In the genomic region with DNA sequence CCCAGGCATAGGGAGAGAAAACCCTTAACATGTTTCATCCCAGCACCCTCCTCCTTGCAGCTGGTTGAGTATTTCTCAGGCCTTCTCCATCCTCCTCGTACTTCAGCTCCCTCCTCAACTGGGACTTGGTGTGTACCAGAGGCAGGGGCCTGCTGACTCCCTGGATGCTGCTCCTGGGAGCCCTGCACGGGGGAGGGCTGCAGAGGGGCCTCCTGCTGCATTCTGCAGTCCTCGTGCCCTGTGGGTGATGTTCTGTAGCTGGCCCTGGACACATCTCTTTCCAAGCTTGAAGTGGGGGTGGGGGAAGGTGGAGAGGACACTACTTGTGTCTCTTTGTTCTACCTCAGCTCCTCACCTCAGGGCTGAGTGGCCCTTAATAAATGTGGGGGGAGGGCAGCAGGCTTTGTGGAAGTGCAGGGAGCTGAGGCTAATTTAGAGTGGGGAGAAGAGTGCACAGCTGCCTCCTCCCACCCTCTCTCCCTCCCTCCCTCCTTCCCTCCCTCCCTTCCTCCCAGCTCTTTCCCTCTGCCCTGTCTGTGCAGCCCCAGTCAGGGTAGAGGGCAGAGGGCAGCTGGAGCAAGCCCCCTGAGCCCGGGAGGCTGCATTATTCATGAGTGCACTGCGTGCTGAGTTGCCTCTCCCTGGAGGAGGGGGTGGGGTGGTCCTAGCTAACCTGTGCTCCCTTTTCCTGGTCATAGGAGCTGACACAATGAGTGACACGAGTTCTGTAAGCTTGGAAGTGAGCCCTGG, we compare ENCODE assay signal across 2 cellular contexts.
TF ChIP-seq lines count a peak whose summit lies in the region.

No MANE protein-coding gene starts in this region.

TF ChIP-seq in HepG2, 621 proteins besides CTCF, POLR2A, EP300 and RAD21:
- TF ChIP-seq SMC3 (IDR thresholded peaks at IDR 0.05; ENCODE audit: low read length), result no peak
- TF ChIP-seq HBP1 (CRISPR knock-in tag; IDR thresholded peaks at IDR 0.05; ENCODE audit: low read depth), result no peak
- no peak for TF ChIP-seq TCF7L2 (IDR thresholded peaks at IDR 0.05; ENCODE audit: low read depth, low read length)
- no peak for TF ChIP-seq NPAS2 (CRISPR knock-in tag; IDR thresholded peaks at IDR 0.05; ENCODE audit: borderline replicate concordance)
- no peak for TF ChIP-seq CEBPB (IDR thresholded peaks at IDR 0.05; ENCODE audit: borderline replicate concordance, low read depth, low read length)
- TF ChIP-seq ZBTB26 (CRISPR knock-in tag; IDR thresholded peaks at IDR 0.05; ENCODE audit: borderline replicate concordance), result no peak
- no peak for TF ChIP-seq MATR3 (CRISPR knock-in tag; IDR thresholded peaks at IDR 0.05)

TF ChIP-seq in WTC11, 78 proteins besides CTCF, POLR2A, EP300 and RAD21:
- TF ChIP-seq, protein P1, sequence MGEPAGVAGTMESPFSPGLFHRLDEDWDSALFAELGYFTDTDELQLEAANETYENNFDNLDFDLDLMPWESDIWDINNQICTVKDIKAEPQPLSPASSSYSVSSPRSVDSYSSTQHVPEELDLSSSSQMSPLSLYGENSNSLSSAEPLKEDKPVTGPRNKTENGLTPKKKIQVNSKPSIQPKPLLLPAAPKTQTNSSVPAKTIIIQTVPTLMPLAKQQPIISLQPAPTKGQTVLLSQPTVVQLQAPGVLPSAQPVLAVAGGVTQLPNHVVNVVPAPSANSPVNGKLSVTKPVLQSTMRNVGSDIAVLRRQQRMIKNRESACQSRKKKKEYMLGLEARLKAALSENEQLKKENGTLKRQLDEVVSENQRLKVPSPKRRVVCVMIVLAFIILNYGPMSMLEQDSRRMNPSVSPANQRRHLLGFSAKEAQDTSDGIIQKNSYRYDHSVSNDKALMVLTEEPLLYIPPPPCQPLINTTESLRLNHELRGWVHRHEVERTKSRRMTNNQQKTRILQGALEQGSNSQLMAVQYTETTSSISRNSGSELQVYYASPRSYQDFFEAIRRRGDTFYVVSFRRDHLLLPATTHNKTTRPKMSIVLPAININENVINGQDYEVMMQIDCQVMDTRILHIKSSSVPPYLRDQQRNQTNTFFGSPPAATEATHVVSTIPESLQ (CRISPR knock-in tag; IDR thresholded peaks at IDR 0.05), result no peak
- no peak for TF ChIP-seq ZNF317 (CRISPR knock-in tag; IDR thresholded peaks at IDR 0.05; ENCODE audit: borderline replicate concordance, low read depth)
- TF ChIP-seq PRDM15 (CRISPR knock-in tag; IDR thresholded peaks at IDR 0.05), result no peak
- TF ChIP-seq MXD4 (CRISPR knock-in tag; IDR thresholded peaks at IDR 0.05; ENCODE audit: borderline replicate concordance), result no peak
- TF ChIP-seq ZNF396 (CRISPR knock-in tag; IDR thresholded peaks at IDR 0.05; ENCODE audit: borderline replicate concordance), result no peak
- no peak for TF ChIP-seq ATF1 (CRISPR knock-in tag; IDR thresholded peaks at IDR 0.05)
- TF ChIP-seq, protein P2, sequence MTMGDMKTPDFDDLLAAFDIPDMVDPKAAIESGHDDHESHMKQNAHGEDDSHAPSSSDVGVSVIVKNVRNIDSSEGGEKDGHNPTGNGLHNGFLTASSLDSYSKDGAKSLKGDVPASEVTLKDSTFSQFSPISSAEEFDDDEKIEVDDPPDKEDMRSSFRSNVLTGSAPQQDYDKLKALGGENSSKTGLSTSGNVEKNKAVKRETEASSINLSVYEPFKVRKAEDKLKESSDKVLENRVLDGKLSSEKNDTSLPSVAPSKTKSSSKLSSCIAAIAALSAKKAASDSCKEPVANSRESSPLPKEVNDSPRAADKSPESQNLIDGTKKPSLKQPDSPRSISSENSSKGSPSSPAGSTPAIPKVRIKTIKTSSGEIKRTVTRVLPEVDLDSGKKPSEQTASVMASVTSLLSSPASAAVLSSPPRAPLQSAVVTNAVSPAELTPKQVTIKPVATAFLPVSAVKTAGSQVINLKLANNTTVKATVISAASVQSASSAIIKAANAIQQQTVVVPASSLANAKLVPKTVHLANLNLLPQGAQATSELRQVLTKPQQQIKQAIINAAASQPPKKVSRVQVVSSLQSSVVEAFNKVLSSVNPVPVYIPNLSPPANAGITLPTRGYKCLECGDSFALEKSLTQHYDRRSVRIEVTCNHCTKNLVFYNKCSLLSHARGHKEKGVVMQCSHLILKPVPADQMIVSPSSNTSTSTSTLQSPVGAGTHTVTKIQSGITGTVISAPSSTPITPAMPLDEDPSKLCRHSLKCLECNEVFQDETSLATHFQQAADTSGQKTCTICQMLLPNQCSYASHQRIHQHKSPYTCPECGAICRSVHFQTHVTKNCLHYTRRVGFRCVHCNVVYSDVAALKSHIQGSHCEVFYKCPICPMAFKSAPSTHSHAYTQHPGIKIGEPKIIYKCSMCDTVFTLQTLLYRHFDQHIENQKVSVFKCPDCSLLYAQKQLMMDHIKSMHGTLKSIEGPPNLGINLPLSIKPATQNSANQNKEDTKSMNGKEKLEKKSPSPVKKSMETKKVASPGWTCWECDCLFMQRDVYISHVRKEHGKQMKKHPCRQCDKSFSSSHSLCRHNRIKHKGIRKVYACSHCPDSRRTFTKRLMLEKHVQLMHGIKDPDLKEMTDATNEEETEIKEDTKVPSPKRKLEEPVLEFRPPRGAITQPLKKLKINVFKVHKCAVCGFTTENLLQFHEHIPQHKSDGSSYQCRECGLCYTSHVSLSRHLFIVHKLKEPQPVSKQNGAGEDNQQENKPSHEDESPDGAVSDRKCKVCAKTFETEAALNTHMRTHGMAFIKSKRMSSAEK (CRISPR knock-in tag; IDR thresholded peaks at IDR 0.05; ENCODE audit: borderline replicate concordance), result no peak
- TF ChIP-seq PREB (CRISPR knock-in tag; IDR thresholded peaks at IDR 0.05; ENCODE audit: borderline replicate concordance), result no peak
- TF ChIP-seq CREB1 (CRISPR knock-in tag; IDR thresholded peaks at IDR 0.05), result no peak
- no peak for TF ChIP-seq GRHL2 (CRISPR knock-in tag; IDR thresholded peaks at IDR 0.05; ENCODE audit: insufficient replicate concordance, severe bottlenecking)
- TF ChIP-seq ZSCAN18 (CRISPR knock-in tag; IDR thresholded peaks at IDR 0.05), result no peak
- TF ChIP-seq RELA (CRISPR knock-in tag; IDR thresholded peaks at IDR 0.05; ENCODE audit: borderline replicate concordance), result no peak
- no peak for TF ChIP-seq TEAD4 (CRISPR knock-in tag; IDR thresholded peaks at IDR 0.05)
